In genomic region chr11:67463186-67463585, GRCh38 we compare ENCODE assay signal across 1 cellular context.
TF ChIP-seq lines count a peak whose summit lies in the region.

No MANE protein-coding gene starts in this region.

TF ChIP-seq in HCT116, 20 proteins besides CTCF, POLR2A, EP300 and RAD21 (continued from another document):
- no peak for TF ChIP-seq ZBTB33 (IDR thresholded peaks at IDR 0.05; ENCODE audit: extremely low read depth, insufficient replicate concordance, low read length)
- no peak for TF ChIP-seq CBX3 (IDR thresholded peaks at IDR 0.05; ENCODE audit: low read depth)
- TF ChIP-seq POLR2AphosphoS5 (IDR thresholded peaks at IDR 0.05; ENCODE audit: low read depth, low read length), result no peak
- no peak for TF ChIP-seq SIN3A (IDR thresholded peaks at IDR 0.05; ENCODE audit: low read depth)
- TF ChIP-seq TCF7L2 (IDR thresholded peaks at IDR 0.05; ENCODE audit: borderline replicate concordance, extremely low read depth, insufficient read depth, insufficient read length), result no peak
- no peak for TF ChIP-seq REST (IDR thresholded peaks at IDR 0.05; ENCODE audit: low read depth)
- TF ChIP-seq FOSL1 (IDR thresholded peaks at IDR 0.05; ENCODE audit: low read depth), result no peak
